Comparison of ENCODE assay signal across 28 cellular contexts in the genomic region with DNA sequence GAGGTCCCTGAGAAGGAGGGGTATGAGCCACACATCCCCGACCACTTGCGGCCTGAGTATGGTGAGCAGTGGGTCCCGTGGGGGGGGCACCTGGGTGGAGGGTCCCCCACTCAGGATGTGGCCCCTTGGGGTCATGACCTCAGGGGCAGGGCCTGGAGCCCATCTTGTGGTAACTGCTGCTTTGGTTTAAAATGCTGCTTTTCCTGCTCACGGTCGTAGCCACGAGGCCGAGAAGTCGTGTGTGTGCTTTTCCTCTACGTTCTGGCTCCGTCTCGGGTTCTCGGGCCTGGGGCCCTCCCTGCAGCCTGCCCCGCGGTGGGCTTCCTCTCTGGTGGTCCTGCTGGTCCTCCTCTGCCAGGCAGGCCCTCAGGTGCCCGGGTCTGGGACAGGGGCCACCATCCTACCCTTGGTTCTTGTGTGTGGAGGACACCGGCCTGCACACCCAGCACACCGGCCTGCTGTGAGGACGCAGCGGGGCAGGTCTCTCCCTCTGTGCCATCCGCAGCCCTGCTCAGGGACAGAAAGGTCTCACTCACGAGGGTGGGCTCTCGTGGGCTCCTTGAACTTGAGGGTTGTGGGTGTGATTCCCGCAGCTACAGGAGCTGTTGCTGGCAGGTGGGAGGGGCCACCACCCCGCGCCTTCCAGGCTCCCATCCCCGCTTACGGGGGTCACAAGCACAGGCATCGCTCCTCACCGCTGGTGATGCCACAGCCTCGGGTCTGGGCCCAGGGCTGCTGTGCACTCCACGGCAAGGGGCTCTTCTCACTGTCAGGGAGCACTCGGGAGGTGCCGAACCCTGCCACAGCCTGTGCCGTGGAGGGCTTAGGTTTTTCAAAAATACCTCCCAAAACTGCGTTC. TPM values are rescaled to one million over a fixed set of nuclear protein-coding genes. Genes with fewer than 3 reads are reported as not detected.
DNase-seq lines count a peak whose midpoint lies in the region; ATAC-seq, FAIRE-seq and TF ChIP-seq lines count a peak whose summit lies in the region.
"Had no signal": no experiment of that assay in that cellular context is flagged by ENCODE, and none has a peak within 500 bp of the region (broad histone marks: within the 10 kb centered on the region; RNA-seq: fewer than 3 reads in every experiment).

No MANE protein-coding gene starts in this region.

- H3K4me1 ChIP-seq in BLaER1 = peaks cover 30% of the 10 kb centered on the region
- no peaks in the 10 kb centered on the region for H3K4me1 ChIP-seq in GM23338 (ENCODE audit: insufficient read depth)
- no peaks in the 10 kb centered on the region for H3K4me1 ChIP-seq in heart left ventricle
- H3K4me1 ChIP-seq in pancreas = no peaks in the 10 kb centered on the region
- H3K4me1 ChIP-seq: vagina had no signal

- H3K9me3 ChIP-seq in BLaER1 (no peaks in the 10 kb centered on the region), heart left ventricle (no peaks in the 10 kb centered on the region), pancreas (no peaks in the 10 kb centered on the region)
- H3K9me3 ChIP-seq: stomach, thyroid gland, vagina had no signal

- peak overlapping the region; percentile 64 for H3K4me2 ChIP-seq in BLaER1
- H3K4me2 ChIP-seq in GM23338 = no peak overlapping the region

- no peaks in the 10 kb centered on the region for H3K79me2 ChIP-seq in GM23338 (replicated peaks; ENCODE audit: insufficient read depth)

- H3K4me3 ChIP-seq in BLaER1 (no peak overlapping the region), GM23338 (no peak overlapping the region), heart left ventricle (no peak overlapping the region), pancreas (no peak overlapping the region)
- H3K4me3 ChIP-seq: stomach, thyroid gland, vagina had no signal

- no peaks in the 10 kb centered on the region for H3K36me3 ChIP-seq in BLaER1
- no peaks in the 10 kb centered on the region for H3K36me3 ChIP-seq in GM23338 (ENCODE audit: insufficient read depth)
- H3K36me3 ChIP-seq in heart left ventricle = peaks cover 0 to 52% (median 6%) of the 10 kb centered on the region in 9 donors
- no peaks in the 10 kb centered on the region for H3K36me3 ChIP-seq in pancreas
- H3K36me3 ChIP-seq: thyroid gland, vagina had no signal

- intact Hi-C loops in heart left ventricle (cut with DNase I) (loop anchor here in 2 of 10 donors (5.0 kb wide), 2 partner anchors 146 to 251 kb away; no protein-coding TSS in a partner anchor), pancreas (cut with DNase I) (no loop called here)

- WGBS in heart left ventricle, 4 donors = 95 to 97% (median 96%) methylated on average over 22 to 35 of the region's 35 CpGs
- 95 to 96% methylated on average over 35 of the region's 35 CpGs for WGBS in pancreas, 2 donors

- H3K4me3 Mint-ChIP-seq in GM23338 = no peak overlapping the region
- H3K4me3 Mint-ChIP-seq in immature natural killer cell = no peak overlapping the region
- H3K4me3 Mint-ChIP-seq: activated CD4-positive, alpha-beta memory T cell treated with anti-CD3 and anti-CD28 coated beads for 36 hours; activated naive CD4-positive, alpha-beta T cell treated with anti-CD3 and anti-CD28 coated beads, Interleukin-2, amount 10 ng/mL, durations not matched to agents 7 days and 5 days; naive thymus-derived CD4-positive, alpha-beta T cell; T-helper 1 cell treated with Interleukin-12 subunit alpha and Interleukin-12 subunit beta and Interleukin-4 antibody, amounts not matched to agents 30 μg/mL and 1 μg/mL, for 36 hours had no signal

- H3K9me3 Mint-ChIP-seq in GM23338 (no peaks in the 10 kb centered on the region; the same call in 2 of the 3 replicates), immature natural killer cell (no peaks in the 10 kb centered on the region)
- H3K9me3 Mint-ChIP-seq: activated CD4-positive, alpha-beta memory T cell treated with anti-CD3 and anti-CD28 coated beads for 36 hours; activated naive CD4-positive, alpha-beta T cell treated with anti-CD3 and anti-CD28 coated beads, Interleukin-2, amount 10 ng/mL, durations not matched to agents 7 days and 5 days; naive thymus-derived CD4-positive, alpha-beta T cell; T-helper 1 cell treated with Interleukin-12 subunit alpha and Interleukin-12 subunit beta and Interleukin-4 antibody, amounts not matched to agents 30 μg/mL and 1 μg/mL, for 36 hours had no signal

- TF ChIP-seq POLR2A in heart left ventricle (IDR thresholded peaks at IDR 0.05) = no peak

- H3K4me1 Mint-ChIP-seq in GM23338 (no peaks in the 10 kb centered on the region; the same call in 1 of the 3 replicates), immature natural killer cell (peaks cover 0 to 5% of the 10 kb centered on the region in 2 donors)
- H3K4me1 Mint-ChIP-seq: activated naive CD4-positive, alpha-beta T cell treated with anti-CD3 and anti-CD28 coated beads, Interleukin-2, amount 10 ng/mL, durations not matched to agents 7 days and 5 days had no signal

- no peaks in the 10 kb centered on the region for H3K36me3 Mint-ChIP-seq in GM23338 (ENCODE audit: low read depth)
- H3K36me3 Mint-ChIP-seq in immature natural killer cell = peaks cover 7 to 23% (median 14%) of the 10 kb centered on the region in 3 donors
- H3K36me3 Mint-ChIP-seq: activated naive CD4-positive, alpha-beta T cell treated with anti-CD3 and anti-CD28 coated beads, Interleukin-2, amount 10 ng/mL, durations not matched to agents 7 days and 5 days had no signal

- DNase-seq in GM23338 (ENCODE audit: low spot score) (no peak), heart left ventricle (peak in 3 of 5 donors; percentile 14 to 55 (median 24)), pancreas (peak in 4 of 6 donors; percentile 1 to 67 (median 34)), dedifferentiated amniotic fluid mesenchymal stem cell (ENCODE audit: extremely low spot score) (no peak), immature natural killer cell (no peak), NCI-H1417 treated with DMSO at 0.1 percent for 48 hours (lab: John Stamatoyannopoulos, UW) (no peak)
- DNase-seq: activated CD4-positive, alpha-beta memory T cell treated with anti-CD3 and anti-CD28 coated beads for 36 hours; activated naive CD4-positive, alpha-beta T cell treated with anti-CD3 and anti-CD28 coated beads, Interleukin-2, amount 10 ng/mL, durations not matched to agents 7 days and 5 days; amygdala; Karpas-422; midbrain; naive thymus-derived CD4-positive, alpha-beta T cell; NCI-H2029 treated with DMSO at 0.1 percent for 48 hours; NCI-H524 treated with DMSO at 0.1 percent for 48 hours; occipital lobe; OCI-M1; stomach; thyroid gland had no signal

- no peaks in the 10 kb centered on the region for H4K20me1 ChIP-seq in BLaER1
- H4K20me1 ChIP-seq in GM23338 (replicated peaks; ENCODE audit: insufficient read depth) = no peaks in the 10 kb centered on the region; the same call in 1 of the 2 replicates

- 0 out of 2 replicates have a peak overlapping the region, but pooled peaks have one; percentile 34 for H3K9ac ChIP-seq in BLaER1

- FAIRE-seq in pancreas (lab: Jason Lieb, UNC) = no peak
- FAIRE-seq: GM12891, H54 had no signal

- no peaks in the 10 kb centered on the region for H3F3A ChIP-seq in GM23338 (replicated peaks; ENCODE audit: low read depth)

- peak overlapping the region; percentile 30; the same call in 1 of the 2 replicates for H3K27ac ChIP-seq in BLaER1
- H3K27ac ChIP-seq in GM23338 (ENCODE audit: low read depth) = no peak overlapping the region
- H3K27ac ChIP-seq in heart left ventricle = no peak overlapping the region
- no peak overlapping the region for H3K27ac ChIP-seq in pancreas
- H3K27ac ChIP-seq: stomach, thyroid gland, vagina had no signal

- no peak overlapping the region for H2AFZ ChIP-seq in GM23338

- H3K9me2 ChIP-seq in GM23338 (ENCODE audit: insufficient read depth) = no peaks in the 10 kb centered on the region

- TF ChIP-seq CTCF in GM23338 (conservative IDR thresholded peaks at IDR 0.05; ENCODE audit: low read depth in 2 of 2) = no peak
- no peak for TF ChIP-seq CTCF in heart left ventricle (IDR thresholded peaks at IDR 0.05)
- no peak for TF ChIP-seq CTCF in pancreas (IDR thresholded peaks at IDR 0.05)

- H3K27ac Mint-ChIP-seq in GM23338 (peak overlapping the region; percentile 40; the same call in 1 of the 2 replicates), immature natural killer cell (no peak overlapping the region)
- H3K27ac Mint-ChIP-seq: activated CD4-positive, alpha-beta memory T cell treated with anti-CD3 and anti-CD28 coated beads for 36 hours; activated naive CD4-positive, alpha-beta T cell treated with anti-CD3 and anti-CD28 coated beads, Interleukin-2, amount 10 ng/mL, durations not matched to agents 7 days and 5 days; naive thymus-derived CD4-positive, alpha-beta T cell; T-helper 1 cell treated with Interleukin-12 subunit alpha and Interleukin-12 subunit beta and Interleukin-4 antibody, amounts not matched to agents 30 μg/mL and 1 μg/mL, for 36 hours had no signal

- no peaks in the 10 kb centered on the region for H3K27me3 ChIP-seq in BLaER1
- no peaks in the 10 kb centered on the region for H3K27me3 ChIP-seq in GM23338 (ENCODE audit: insufficient read depth)
- H3K27me3 ChIP-seq in heart left ventricle = no peaks in the 10 kb centered on the region
- H3K27me3 ChIP-seq in pancreas = no peaks in the 10 kb centered on the region
- H3K27me3 ChIP-seq: stomach, thyroid gland, vagina had no signal

- ATAC-seq in GM23338 (no peak), heart left ventricle (no peak), pancreas (no peak)
- ATAC-seq: activated CD4-positive, CD25-positive, alpha-beta regulatory T cell treated with anti-CD3 and anti-CD28 coated beads, Interleukin-2, amount 50 U/mL, for 24 hours; naive thymus-derived CD4-positive, alpha-beta T cell; SK-N-SH treated with all-trans-retinoic acid at 6 μM for 48 hours had no signal

- H3K27me3 Mint-ChIP-seq in GM23338 (ENCODE audit: insufficient read depth, low read depth, poor library complexity) (peaks cover 6% of the 10 kb centered on the region), immature natural killer cell (ENCODE audit: low read depth in 3 of 3) (no peaks in the 10 kb centered on the region)
- H3K27me3 Mint-ChIP-seq: activated CD4-positive, alpha-beta memory T cell treated with anti-CD3 and anti-CD28 coated beads for 36 hours; activated naive CD4-positive, alpha-beta T cell treated with anti-CD3 and anti-CD28 coated beads, Interleukin-2, amount 10 ng/mL, durations not matched to agents 7 days and 5 days; naive thymus-derived CD4-positive, alpha-beta T cell had no signal

TF ChIP-seq in GM23338, 12 proteins besides CTCF, POLR2A, EP300 and RAD21 (continues in another document):
- TF ChIP-seq STAT1 (IDR thresholded peaks at IDR 0.05; ENCODE audit: unreplicated experiment) (no peak), JUNB (IDR thresholded peaks at IDR 0.05; ENCODE audit: unreplicated experiment) (no peak)

RNA-seq across cellular contexts. Expression of gene UVSSA, which starts 19.6 kb away (rescaled TPM):
- 11.8 and 27.7 TPM in 2 replicates for total RNA-seq in GM23338 (2014; rRNA removed; shearing (Covaris generic))
- polyA plus RNA-seq in GM23338 (2016; fragmentation: Nextera tagmentation; extraction: Ambion mirVana) (5.9 and 6.5 TPM in 2 replicates), heart left ventricle (1 to 10 TPM; 4.7 to 6.6 TPM), pancreas (10 to 100 TPM; 19.5 to 30.9 TPM), immature natural killer cell (1 to 10 TPM; 3.2 to 7.0 (median 4.0) TPM)
- total RNA-seq in heart left ventricle (10 to 100 TPM in 2 of 9 donors, 1 to 10 TPM in 7; 5.0 to 14.2 (median 6.7) TPM), pancreas (10 to 100 TPM in 5 of 6 donors, 1 to 10 TPM in 1; 9.2 to 24.7 (median 12.4) TPM)

RNA-seq across cellular contexts. Expression of gene NKX1-1, which starts 39.6 kb away (rescaled TPM):
- total RNA-seq in GM23338 (2014; rRNA removed; shearing (Covaris generic)) = not detected in 2 replicates
- polyA plus RNA-seq in GM23338 (2016; fragmentation: Nextera tagmentation; extraction: Ambion mirVana) (not detected in 2 replicates), heart left ventricle (not detected), pancreas (not detected), immature natural killer cell (not detected)
- total RNA-seq in heart left ventricle (not detected), pancreas (not detected)
- total RNA-seq: activated CD4-positive, alpha-beta memory T cell treated with anti-CD3 and anti-CD28 coated beads for 36 hours; liver; naive thymus-derived CD4-positive, alpha-beta T cell; occipital lobe; renal cortical epithelial cell; stomach; thyroid gland; vagina had no signal
- polyA plus RNA-seq: BJ; liver; naive thymus-derived CD4-positive, alpha-beta T cell; stomach had no signal

Comparison
In these comparisons a context has a peak if more than half of its experiments do, and no peak if none do; other contexts are left out.
1. DNase-seq: peak in heart left ventricle (3 of 5) and pancreas (4 of 6); none in GM23338 (single experiment), dedifferentiated amniotic fluid mesenchymal stem cell (single experiment), immature natural killer cell (0 of 3) and NCI-H1417 treated with DMSO at 0.1 percent for 48 hours (single experiment).